In genomic region chr12:39603065-39603464, GRCh38 we compare ENCODE assay signal across 28 cellular contexts. TPM values are rescaled to one million over a fixed set of nuclear protein-coding genes. Genes with fewer than 3 reads are reported as not detected.
"Had no signal": no experiment of that assay in that cellular context is flagged by ENCODE, and none has a peak within 500 bp of the region (broad histone marks: within the 10 kb centered on the region; RNA-seq: fewer than 3 reads in every experiment).

No MANE protein-coding gene starts in this region.

- H3K27me3 Mint-ChIP-seq: memory B cell; naive thymus-derived CD4-positive, alpha-beta T cell; stimulated activated naive B cell treated with anti-CD40 and anti-IgM and Interleukin-4, amounts not matched to agents 10 μg/mL and 1 μg/mL and 100 μg/mL, for 72 hours had no signal

- H3K27ac ChIP-seq: heart right ventricle, hepatocyte, left ventricle myocardium inferior, ovary, prostate gland, sigmoid colon, stomach, testis, thyroid gland, transverse colon, upper lobe of left lung, vagina had no signal

- FAIRE-seq: keratinocyte had no signal

- H3K4me1 Mint-ChIP-seq: memory B cell; stimulated activated naive B cell treated with anti-CD40 and anti-IgM and Interleukin-4, amounts not matched to agents 10 μg/mL and 1 μg/mL and 100 μg/mL, for 72 hours had no signal

- H3K9me3 Mint-ChIP-seq: memory B cell; naive thymus-derived CD4-positive, alpha-beta T cell; natural killer cell treated with Interleukin-12 subunit alpha and Interleukin-12 subunit beta and Interleukin-15 and Interleukin-18, amount 100 ng/mL, for 72 hours; stimulated activated naive B cell treated with anti-CD40 and anti-IgM and Interleukin-4, amounts not matched to agents 10 μg/mL and 1 μg/mL and 100 μg/mL, for 72 hours had no signal

- H3K79me2 ChIP-seq: hepatocyte had no signal

- H3K4me1 ChIP-seq: heart right ventricle, left ventricle myocardium inferior, prostate gland, sigmoid colon, stomach, testis, thyroid gland, transverse colon, upper lobe of left lung, vagina had no signal

- H3K9me3 ChIP-seq: heart right ventricle, left ventricle myocardium inferior, mucosa of descending colon, ovary, prostate gland, sigmoid colon, stomach, testis, thyroid gland, transverse colon, upper lobe of left lung, vagina had no signal

- H3K4me2 ChIP-seq: hepatocyte, smooth muscle cell had no signal

- H2AFZ ChIP-seq: hepatocyte had no signal

- H3K27me3 ChIP-seq: heart right ventricle, hepatocyte, ovary, sigmoid colon, stomach, testis, thyroid gland, transverse colon, upper lobe of left lung, vagina had no signal

- ATAC-seq: heart right ventricle; left colon; mucosa of descending colon; naive thymus-derived CD4-positive, alpha-beta T cell; natural killer cell treated with Interleukin-12 subunit alpha and Interleukin-12 subunit beta and Interleukin-15 and Interleukin-18, amount 100 ng/mL, for 72 hours; right cardiac atrium; stimulated activated naive B cell treated with anti-CD40 and anti-IgM and Interleukin-4, amounts not matched to agents 10 μg/mL and 1 μg/mL and 100 μg/mL, for 72 hours; stimulated activated naive CD8-positive, alpha-beta T cell treated with anti-CD3 and anti-CD28 coated beads, Interleukin-15, Interleukin-2, amounts not matched to agents 100 U/mL and 50 U/mL, for 24 hours had no signal

- H3K4me3 ChIP-seq: heart right ventricle, hepatocyte, left ventricle myocardium inferior, lung, mucosa of descending colon, ovary, prostate gland, sigmoid colon, smooth muscle cell, stomach, testis, thyroid gland, transverse colon, upper lobe of left lung, vagina had no signal

- H3K4me3 Mint-ChIP-seq: memory B cell; naive thymus-derived CD4-positive, alpha-beta T cell; natural killer cell treated with Interleukin-12 subunit alpha and Interleukin-12 subunit beta and Interleukin-15 and Interleukin-18, amount 100 ng/mL, for 72 hours; stimulated activated naive B cell treated with anti-CD40 and anti-IgM and Interleukin-4, amounts not matched to agents 10 μg/mL and 1 μg/mL and 100 μg/mL, for 72 hours had no signal

- DNase-seq: heart right ventricle; left colon; left ventricle myocardium inferior; midbrain; mucosa of descending colon; naive thymus-derived CD4-positive, alpha-beta T cell; ovary; posterior cingulate gyrus; retina; right cardiac atrium; sigmoid colon; stimulated activated CD4-positive, alpha-beta T cell treated with anti-CD3 and anti-CD28 coated beads, Interleukin-2, amount 100 ng/mL, for 24 hours; stimulated activated CD4-positive, alpha-beta T cell treated with anti-CD3 and anti-CD28 coated beads, Interleukin-4, amount 100 ng/mL, for 1 hour; stimulated activated naive B cell treated with anti-CD40 and anti-IgM and Interleukin-4, amounts not matched to agents 10 μg/mL and 1 μg/mL and 100 μg/mL, for 72 hours; stimulated activated naive CD8-positive, alpha-beta T cell treated with anti-CD3 and anti-CD28 coated beads, Interleukin-15, Interleukin-2, amounts not matched to agents 100 U/mL and 50 U/mL, for 24 hours; stomach; testis; thyroid gland; transverse colon; upper lobe of left lung had no signal

- H3K36me3 ChIP-seq: ovary, prostate gland, sigmoid colon, stomach, thyroid gland, transverse colon, upper lobe of left lung, vagina had no signal

- H3K27ac Mint-ChIP-seq: memory B cell; natural killer cell treated with Interleukin-12 subunit alpha and Interleukin-12 subunit beta and Interleukin-15 and Interleukin-18, amount 100 ng/mL, for 72 hours; stimulated activated naive B cell treated with anti-CD40 and anti-IgM and Interleukin-4, amounts not matched to agents 10 μg/mL and 1 μg/mL and 100 μg/mL, for 72 hours had no signal

- H3K36me3 Mint-ChIP-seq: natural killer cell treated with Interleukin-12 subunit alpha and Interleukin-12 subunit beta and Interleukin-15 and Interleukin-18, amount 100 ng/mL, for 72 hours; stimulated activated naive B cell treated with anti-CD40 and anti-IgM and Interleukin-4, amounts not matched to agents 10 μg/mL and 1 μg/mL and 100 μg/mL, for 72 hours had no signal

RNA-seq across cellular contexts. Expression of gene ABCD2, which starts 16.5 kb away (rescaled TPM):
- polyA plus RNA-seq: smooth muscle cell had no signal
